In the genomic region with DNA sequence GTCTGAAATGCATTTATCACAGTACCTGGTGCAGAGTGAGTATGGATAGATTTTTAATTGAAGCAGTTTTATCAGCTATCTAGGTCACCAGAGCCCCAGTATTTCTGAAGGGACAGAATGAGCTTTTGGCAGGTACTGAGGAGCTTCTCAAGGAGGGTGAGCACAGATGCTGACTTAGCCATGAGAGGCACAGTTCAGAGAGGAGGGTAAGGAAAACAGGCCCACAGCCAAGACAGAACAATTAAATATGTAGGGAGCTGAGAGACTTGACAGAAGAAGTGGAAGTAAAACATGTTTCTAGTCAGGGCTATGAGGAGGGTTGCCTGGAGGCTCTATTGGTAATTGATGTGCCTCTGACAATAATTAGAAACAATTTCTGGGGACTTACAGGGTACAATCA, we compare ENCODE assay signal across 28 cellular contexts. TPM values are rescaled to one million over a fixed set of nuclear protein-coding genes. Genes with fewer than 3 reads are reported as not detected.
A peak's percentile ranks its signal among the peaks of the same experiment; 100 is the strongest.
DNase-seq lines count a peak whose midpoint lies in the region; ATAC-seq and TF ChIP-seq lines count a peak whose summit lies in the region.
"Had no signal": no experiment of that assay in that cellular context is flagged by ENCODE, and none has a peak within 500 bp of the region (broad histone marks: within the 10 kb centered on the region; RNA-seq: fewer than 3 reads in every experiment).

No MANE protein-coding gene starts in this region.

- ATAC-seq in naive thymus-derived CD8-positive, alpha-beta T cell: no peak
- ATAC-seq: naive thymus-derived CD4-positive, alpha-beta T cell; T-cell had no signal

- no peaks in the 10 kb centered on the region for H3K9me3 ChIP-seq in OCI-LY1 (ENCODE audit: low read length)
- no peaks in the 10 kb centered on the region for H3K9me3 ChIP-seq in transverse colon
- H3K9me3 ChIP-seq: thoracic aorta had no signal

- peak overlapping the region; percentile 79 for H3K27ac Mint-ChIP-seq in activated naive CD4-positive, alpha-beta T cell treated with anti-CD3 and anti-CD28 coated beads, Interleukin-2, amount 50 U/mL, for 24 hours
- peak overlapping the region in 3 of 10 donors; percentile 61 to 95 (median 85) for H3K27ac Mint-ChIP-seq in naive thymus-derived CD8-positive, alpha-beta T cell
- H3K27ac Mint-ChIP-seq: mesothelial cell of epicardium; stimulated activated naive CD8-positive, alpha-beta T cell treated with anti-CD3 and anti-CD28 coated beads, Interleukin-15, Interleukin-2, amounts not matched to agents 100 ng/mL and 50 ng/mL, for 24 hours; T-cell had no signal

- no peaks in the 10 kb centered on the region for H3K9me3 Mint-ChIP-seq in activated naive CD4-positive, alpha-beta T cell treated with anti-CD3 and anti-CD28 coated beads, Interleukin-2, amount 50 U/mL, for 24 hours
- peaks cover 0 to 2% (median 0%) of the 10 kb centered on the region in 9 donors for H3K9me3 Mint-ChIP-seq in naive thymus-derived CD8-positive, alpha-beta T cell
- H3K9me3 Mint-ChIP-seq: central memory CD8-positive, alpha-beta T cell; mesothelial cell of epicardium; naive thymus-derived CD4-positive, alpha-beta T cell; stimulated activated naive CD8-positive, alpha-beta T cell treated with anti-CD3 and anti-CD28 coated beads, Interleukin-15, Interleukin-2, amounts not matched to agents 100 ng/mL and 50 ng/mL, for 24 hours; T-cell had no signal

- H3F3A ChIP-seq in OCI-LY1 (ENCODE audit: insufficient read depth, low read length): 0 out of 2 replicates have a peak, but pooled peaks cover 5% of the 10 kb centered on the region

- peaks cover 25% of the 10 kb centered on the region for H3K4me1 Mint-ChIP-seq in activated naive CD4-positive, alpha-beta T cell treated with anti-CD3 and anti-CD28 coated beads, Interleukin-2, amount 50 U/mL, for 24 hours
- H3K4me1 Mint-ChIP-seq in naive thymus-derived CD8-positive, alpha-beta T cell: peaks cover 23 to 34% (median 25%) of the 10 kb centered on the region in 4 donors
- H3K4me1 Mint-ChIP-seq: mesothelial cell of epicardium had no signal

- no peak for DNase-seq in activated naive CD4-positive, alpha-beta T cell treated with Interleukin-2 at 50 U/mL for 16 hours
- DNase-seq in DMS79 (lab: John Stamatoyannopoulos, UW) (peak; percentile 70), transverse colon (no peak), putamen (ENCODE audit: low spot score) (no peak)
- DNase-seq in naive thymus-derived CD8-positive, alpha-beta T cell: no peak
- DNase-seq in activated CD8-positive, alpha-beta memory T cell treated with anti-CD3 and anti-CD28 coated beads for 24 hours: no peak
- DNase-seq: activated CD4-positive, CD25-positive, alpha-beta regulatory T cell treated with anti-CD3 and anti-CD28 coated beads, Interleukin-2, amount 50 U/mL, for 72 hours; DMS153; GDM1; islet precursor cell; Kasumi-1; naive thymus-derived CD4-positive, alpha-beta T cell; NCI-H1694 treated with DMSO at 0.1 percent for 48 hours; NCI-H226; NCI-H69; T-cell had no signal

- TF ChIP-seq EP300 in transverse colon (IDR thresholded peaks at IDR 0.05; ENCODE audit: low read depth): no peak

- peaks cover 82% of the 10 kb centered on the region for H3K4me1 ChIP-seq in OCI-LY1 (ENCODE audit: insufficient read depth, low read length, severe bottlenecking)
- no peaks in the 10 kb centered on the region for H3K4me1 ChIP-seq in transverse colon

- no peak overlapping the region; the same call in 1 of the 2 replicates for H3K4me2 ChIP-seq in OCI-LY1 (ENCODE audit: low read length)

- H3K27ac ChIP-seq in OCI-LY1 (ENCODE audit: low read depth, low read length, poor library complexity, severe bottlenecking) (peak overlapping the region; percentile 95), transverse colon (no peak overlapping the region)
- H3K27ac ChIP-seq: thoracic aorta had no signal

- POLR2A ChIA-PET in naive thymus-derived CD8-positive, alpha-beta T cell (lab: Charles Lee): interaction anchor here (0.9 to 8.7 kb wide), 2 partner anchors 12 to 472 kb away, joined by 3 to 365 read pairs; partner anchors contain the start of gene ZNF80

- H3K36me3 ChIP-seq in OCI-LY1 (ENCODE audit: insufficient read depth, low read length) (no peaks in the 10 kb centered on the region), transverse colon (no peaks in the 10 kb centered on the region)
- H3K36me3 ChIP-seq: thoracic aorta had no signal

- in situ Hi-C loops in transverse colon (cut with MboI; ENCODE audit: low pct_ligation_motif_present in 1 of 4, low pct_unique_long_range_greater_than_20kb in 1 of 4, low sequenced_read_pairs in 3 of 4): no loop called here

- no peaks in the 10 kb centered on the region for H3K27me3 ChIP-seq in OCI-LY1 (ENCODE audit: insufficient read depth, low read length)
- no peaks in the 10 kb centered on the region for H3K27me3 ChIP-seq in transverse colon

- TF ChIP-seq POLR2A in transverse colon (IDR thresholded peaks at IDR 0.05): no peak

- H3K36me3 Mint-ChIP-seq in activated naive CD4-positive, alpha-beta T cell treated with anti-CD3 and anti-CD28 coated beads, Interleukin-2, amount 50 U/mL, for 24 hours: peaks cover 1% of the 10 kb centered on the region
- peaks cover 0 to 3% (median 0%) of the 10 kb centered on the region in 3 donors for H3K36me3 Mint-ChIP-seq in naive thymus-derived CD8-positive, alpha-beta T cell
- H3K36me3 Mint-ChIP-seq: mesothelial cell of epicardium had no signal

- intact Hi-C loops in transverse colon (cut with DNase I; ENCODE audit: low total_unique reads): no loop called here

- no peak overlapping the region for H3K9ac ChIP-seq in OCI-LY1 (ENCODE audit: low read length)

- H3K27me3 Mint-ChIP-seq in activated naive CD4-positive, alpha-beta T cell treated with anti-CD3 and anti-CD28 coated beads, Interleukin-2, amount 50 U/mL, for 24 hours: no peaks in the 10 kb centered on the region
- no peaks in the 10 kb centered on the region for H3K27me3 Mint-ChIP-seq in naive thymus-derived CD8-positive, alpha-beta T cell
- H3K27me3 Mint-ChIP-seq: central memory CD8-positive, alpha-beta T cell; naive thymus-derived CD4-positive, alpha-beta T cell; stimulated activated naive CD8-positive, alpha-beta T cell treated with anti-CD3 and anti-CD28 coated beads, Interleukin-15, Interleukin-2, amounts not matched to agents 100 ng/mL and 50 ng/mL, for 24 hours; T-cell had no signal

- H3K4me3 Mint-ChIP-seq in activated naive CD4-positive, alpha-beta T cell treated with anti-CD3 and anti-CD28 coated beads, Interleukin-2, amount 50 U/mL, for 24 hours: no peak overlapping the region
- H3K4me3 Mint-ChIP-seq in naive thymus-derived CD8-positive, alpha-beta T cell: peak overlapping the region in 7 of 10 donors; percentile 4 to 40 (median 31)
- H3K4me3 Mint-ChIP-seq: central memory CD8-positive, alpha-beta T cell; mesothelial cell of epicardium; stimulated activated naive CD8-positive, alpha-beta T cell treated with anti-CD3 and anti-CD28 coated beads, Interleukin-15, Interleukin-2, amounts not matched to agents 100 ng/mL and 50 ng/mL, for 24 hours; T-cell had no signal

- no peaks in the 10 kb centered on the region for H4K20me1 ChIP-seq in OCI-LY1 (ENCODE audit: insufficient read depth, low read length)

- no peak overlapping the region for H3K4me3 ChIP-seq in OCI-LY1 (ENCODE audit: low read depth, low read length, poor library complexity, severe bottlenecking)
- H3K4me3 ChIP-seq in transverse colon: no peak overlapping the region
- H3K4me3 ChIP-seq: skin epidermis, thoracic aorta had no signal

- no peak for TF ChIP-seq CTCF in OCI-LY1 (IDR thresholded peaks at IDR 0.05; ENCODE audit: low read length)
- TF ChIP-seq CTCF in transverse colon (IDR thresholded peaks at IDR 0.05): no peak

- H3K9me2 ChIP-seq in OCI-LY1 (ENCODE audit: low read depth, low read length): no peaks in the 10 kb centered on the region

- H3K79me2 ChIP-seq in OCI-LY1 (ENCODE audit: insufficient read depth, low read length): no peaks in the 10 kb centered on the region

- H2AFZ ChIP-seq in OCI-LY1 (ENCODE audit: low read length): no peak overlapping the region

RNA-seq across cellular contexts. Expression of gene ZNF80, which starts 20.1 kb away (rescaled TPM):
- 1 to 10 TPM; 1.7 to 2.5 TPM for total RNA-seq in naive thymus-derived CD8-positive, alpha-beta T cell
- polyA plus RNA-seq in naive thymus-derived CD8-positive, alpha-beta T cell: 1 to 10 TPM in 1 of 3 donors, under 1 TPM in 2; 0.08 to 8.0 (median 0.28) TPM
- total RNA-seq in transverse colon: not detected
- total RNA-seq: fibroblast of lung, glomerular endothelial cell, H4, liver, mesothelial cell of epicardium, osteoblast, thoracic aorta had no signal
- polyA plus RNA-seq: fibroblast of lung had no signal

RNA-seq across cellular contexts. Expression of gene DRD3, which starts 38.4 kb away (rescaled TPM):
- under 1 TPM in 1 of 2 experiments, not detected in 1; 0.23 TPM for total RNA-seq in naive thymus-derived CD8-positive, alpha-beta T cell
- polyA plus RNA-seq in naive thymus-derived CD8-positive, alpha-beta T cell: under 1 TPM in 2 of 3 donors, not detected in 1; 0.12 to 0.16 TPM
- not detected for total RNA-seq in transverse colon
- total RNA-seq: fibroblast of lung; glomerular endothelial cell; H4; liver; mesothelial cell of epicardium; naive thymus-derived CD4-positive, alpha-beta T cell; osteoblast; thoracic aorta had no signal
- polyA plus RNA-seq: fibroblast of lung; liver; naive thymus-derived CD4-positive, alpha-beta T cell had no signal
